In genomic region chr18:39414009-39414700, GRCh38 we compare ENCODE assay signal across 12 cellular contexts.
A peak's percentile ranks its signal among the peaks of the same experiment; 100 is the strongest.
DNase-seq lines count a peak whose midpoint lies in the region; ATAC-seq and TF ChIP-seq lines count a peak whose summit lies in the region.
"Had no signal": no experiment of that assay in that cellular context is flagged by ENCODE, and none has a peak within 500 bp of the region (broad histone marks: within the 10 kb centered on the region; RNA-seq: fewer than 3 reads in every experiment).

No MANE protein-coding gene starts in this region.

- no peaks in the 10 kb centered on the region for H3F3A ChIP-seq in MM.1S (ENCODE audit: insufficient read depth, low read length)

- DNase-seq in MM.1S, result peak; percentile 14
- peak; percentile 78 for DNase-seq in epithelial cell of prostate (ENCODE audit: low read depth, low spot score)
- DNase-seq in skeletal muscle cell (ENCODE audit: low read depth), result peak; percentile 41
- DNase-seq in colonic mucosa, result no peak
- DNase-seq in activated CD8-positive, alpha-beta memory T cell treated with anti-CD3 and anti-CD28 coated beads, Interleukin-2, amount 50 U/mL, for 4 hours, result no peak
- DNase-seq: activated B cell treated with CpG ODN at 0.5 μM for 24 hours, amniotic stem cell, left ventricle myocardium inferior, NCI-H1048, posterior cingulate gyrus had no signal

- no peaks in the 10 kb centered on the region for H3K27me3 ChIP-seq in MM.1S (replicated peaks; ENCODE audit: insufficient read depth, low read length)
- H3K27me3 ChIP-seq in colonic mucosa, result no peaks in the 10 kb centered on the region

- H3K4me1 ChIP-seq in MM.1S (ENCODE audit: low read length) (no peaks in the 10 kb centered on the region), colonic mucosa (no peaks in the 10 kb centered on the region)
- H3K4me1 ChIP-seq: left ventricle myocardium inferior had no signal

- no peak overlapping the region for H2AFZ ChIP-seq in MM.1S (ENCODE audit: low read length)

- H3K9me3 ChIP-seq in MM.1S (replicated peaks; ENCODE audit: insufficient read depth, low read length) (no peaks in the 10 kb centered on the region), colonic mucosa (no peaks in the 10 kb centered on the region)
- H3K9me3 ChIP-seq: left ventricle myocardium inferior had no signal

- H3K9ac ChIP-seq in MM.1S (ENCODE audit: low read length) (no peak overlapping the region), colonic mucosa (ENCODE audit: low read depth in 2 of 2, low read length in 2 of 2) (no peak overlapping the region)

- H3K79me2 ChIP-seq in MM.1S (ENCODE audit: low read length), result no peaks in the 10 kb centered on the region

- TF ChIP-seq CTCF in MM.1S (IDR thresholded peaks at IDR 0.05; ENCODE audit: low read length) (no peak), colonic mucosa (IDR thresholded peaks at IDR 0.05) (no peak)

- H3K27ac ChIP-seq in MM.1S (ENCODE audit: low read length), result peak overlapping the region; percentile 28; the same call in 1 of the 2 replicates
- peak overlapping the region; percentile 54 for H3K27ac ChIP-seq in epithelial cell of prostate
- H3K27ac ChIP-seq in colonic mucosa, result no peak overlapping the region
- H3K27ac ChIP-seq: left ventricle myocardium inferior had no signal

- H4K20me1 ChIP-seq in MM.1S (ENCODE audit: insufficient read depth, low read length), result no peaks in the 10 kb centered on the region

- H3K4me3 ChIP-seq in MM.1S (ENCODE audit: low read length), result no peak overlapping the region; the same call in 1 of the 2 replicates
- no peak overlapping the region for H3K4me3 ChIP-seq in skeletal muscle cell (ENCODE audit: low read depth, low read length)
- no peak overlapping the region for H3K4me3 ChIP-seq in colonic mucosa
- H3K4me3 ChIP-seq: left ventricle myocardium inferior had no signal

- no peaks in the 10 kb centered on the region for H3K9me2 ChIP-seq in MM.1S (replicated peaks; ENCODE audit: insufficient read depth, low read length)

- H3K36me3 ChIP-seq in MM.1S (replicated peaks; ENCODE audit: insufficient read depth, low read length) (no peaks in the 10 kb centered on the region), colonic mucosa (no peaks in the 10 kb centered on the region)
- H3K36me3 ChIP-seq: left ventricle myocardium inferior had no signal

- peak overlapping the region; percentile 21 for H3K4me2 ChIP-seq in MM.1S (ENCODE audit: low read depth, low read length)

- ATAC-seq in GM21717 (IDR thresholded peaks at IDR 0.05; ENCODE audit: unreplicated experiment) (peak; percentile 69), HG03442 (IDR thresholded peaks at IDR 0.05; ENCODE audit: unreplicated experiment) (no peak)

- intact Hi-C loops in colonic mucosa (cut with DNase I), result no loop called here

Comparison
In these comparisons a context has a peak if more than half of its experiments do, and no peak if none do; other contexts are left out.
1. DNase-seq: peak in MM.1S (single experiment), epithelial cell of prostate (single experiment) and skeletal muscle cell (single experiment); none in colonic mucosa (single experiment) and activated CD8-positive, alpha-beta memory T cell treated with anti-CD3 and anti-CD28 coated beads, Interleukin-2, amount 50 U/mL, for 4 hours (single experiment).